In the genomic region with DNA sequence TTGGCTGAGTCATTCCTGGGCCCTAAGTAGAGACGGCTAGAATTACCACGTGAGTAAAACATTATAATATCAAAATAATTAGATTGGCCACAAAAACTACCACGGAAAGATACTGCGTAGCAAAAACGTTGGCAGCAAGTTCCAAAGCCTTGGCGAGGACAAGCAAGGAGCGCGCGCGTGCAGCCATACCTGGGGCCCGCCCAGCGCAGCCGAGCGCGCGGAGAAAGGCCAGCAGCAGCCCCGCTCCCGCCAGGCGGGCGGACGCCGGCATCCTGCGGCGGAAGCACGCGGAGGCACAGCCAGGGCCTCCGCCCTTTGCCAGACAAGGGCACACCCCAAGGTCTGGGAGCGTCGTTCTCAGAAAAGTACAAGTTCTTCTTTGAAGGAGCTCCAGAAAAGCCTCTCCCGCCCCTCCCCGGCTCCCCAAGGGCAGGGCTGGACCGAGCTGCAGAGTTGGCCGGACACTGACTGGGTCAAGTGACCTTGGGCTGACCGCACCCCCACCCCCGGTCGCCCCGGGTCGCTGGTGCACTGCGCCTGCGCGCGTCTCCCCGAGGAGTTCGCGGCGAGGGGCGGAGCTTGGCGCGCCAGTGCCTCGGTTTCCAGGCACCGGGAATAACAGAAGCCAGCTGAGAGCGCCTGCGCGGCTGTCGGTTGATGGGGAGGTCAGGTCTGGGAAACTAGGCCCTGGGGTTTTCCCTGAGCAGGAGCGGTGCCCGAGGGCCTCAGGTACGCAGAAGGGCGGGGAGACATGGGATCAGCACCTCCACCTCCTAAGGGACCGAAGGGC, we compare ENCODE assay signal across 8 cellular contexts. TPM values are rescaled to one million over a fixed set of nuclear protein-coding genes. Genes with fewer than 3 reads are reported as not detected.
DNase-seq lines count a peak whose midpoint lies in the region; ATAC-seq and TF ChIP-seq lines count a peak whose summit lies in the region.

Gene ZC2HC1C, plus strand, starts transcription at position 621 of the 790 bp plus-strand sequence. CDS start 933 bp downstream, outside the sequence.

- in situ Hi-C loops in Panc1 (cut with HindIII; ENCODE audit: low pct_unique_long_range_greater_than_20kb, low sequenced_read_pairs), result no loop called here

- H3K9me3 ChIP-seq in Panc1 (ENCODE audit: control insufficient read depth, insufficient read depth, low read depth, low read length), result no peaks in the 10 kb centered on the region

- intact Hi-C loops in Panc1 (cut with micrococcal nuclease; ENCODE audit: unreplicated experiment), result no loop called here

- no TSS peak for BruUV-seq in Panc1 (replicated peaks; lab: Mats Ljungman, UMichigan)

- H3K4me1 Mint-ChIP-seq in naive B cell, result peaks cover under 1 to 7% (median 6%) of the 10 kb centered on the region in 3 donors

- H3K9me3 Mint-ChIP-seq in naive B cell, result no peaks in the 10 kb centered on the region

- no peaks in the 10 kb centered on the region for H3K27me3 ChIP-seq in Panc1 (ENCODE audit: control insufficient read depth, insufficient read depth, low read length)

- no peaks in the 10 kb centered on the region for H3K36me3 ChIP-seq in Panc1 (ENCODE audit: control insufficient read depth, insufficient read depth, low read length)

- peak; percentile 91 for DNase-seq in CD1c-positive myeloid dendritic cell (ENCODE audit: extremely low spot score)
- peak in 75 of 76 experiments; percentile 45 to 92 (median 77) for DNase-seq in HUDEP-2 (lab: John Stamatoyannopoulos, UW; ENCODE audit: unreplicated experiment in 76 of 76)
- no peak for DNase-seq in Panc1 (ENCODE audit: low read depth, low spot score)
- peak; percentile 47 for DNase-seq in activated T-helper 9 cell treated with anti-CD3 and anti-CD28 coated beads, Interleukin-2, amount 50 U/mL, for 16 hours (ENCODE audit: low read depth)
- peak; percentile 82 for DNase-seq in fibroblast of peridontal ligament (ENCODE audit: extremely low read depth)
- DNase-seq in naive B cell, result peak; percentile 33
- peak; percentile 84 for DNase-seq in stimulated activated naive CD8-positive, alpha-beta T cell treated with anti-CD3 and anti-CD28 coated beads, Interleukin-15, Interleukin-2, amounts not matched to agents 100 U/mL and 50 U/mL, for 24 hours

- H3K4me3 ChIP-seq in Panc1 (ENCODE audit: low read depth in 2 of 2, low read length in 2 of 2), result peak within 1 kb of the TSS; percentile 64 to 72

- peak within 1 kb of the TSS in 2 of 8 donors; percentile 57 to 82 for H3K4me3 Mint-ChIP-seq in naive B cell

- POLR2A ChIA-PET in Panc1 (lab: Charles Lee), result interaction anchor here (0.7 to 1.1 kb wide), 3 partner anchors 14 to 146 kb away, joined by 3 to 7 read pairs (median 3); partner anchors contain the start of gene RPS6KL1

- no peaks in the 10 kb centered on the region for H3K27me3 Mint-ChIP-seq in naive B cell

- peak within 1 kb of the TSS in 4 of 6 donors; percentile 22 to 66 (median 41) for H3K27ac Mint-ChIP-seq in naive B cell

- peak; percentile 78 for ATAC-seq in GM19438 (IDR thresholded peaks at IDR 0.05; ENCODE audit: low read depth, unreplicated experiment)
- peak; percentile 95 for ATAC-seq in Panc1
- ATAC-seq in naive B cell (ENCODE audit: low read depth in 2 of 2), result peak; percentile 75 to 77
- ATAC-seq in stimulated activated naive CD8-positive, alpha-beta T cell treated with anti-CD3 and anti-CD28 coated beads, Interleukin-15, Interleukin-2, amounts not matched to agents 100 U/mL and 50 U/mL, for 24 hours, result peak; percentile 92

- TF ChIP-seq CTCF in Panc1 (IDR thresholded peaks at IDR 0.05), result no peak

- peak within 1 kb of the TSS; percentile 99 for H3K27ac ChIP-seq in Panc1 (ENCODE audit: low read length)

- H3K4me1 ChIP-seq in Panc1 (ENCODE audit: control insufficient read depth, insufficient read depth, low read length), result peaks cover 11% of the 10 kb centered on the region

- CTCF ChIA-PET in Panc1 (lab: Charles Lee), result interaction anchor here (0.5 kb wide), 1 partner anchor 191 kb away, joined by 3 read pairs; no protein-coding TSS in a partner anchor

- H3K36me3 Mint-ChIP-seq in naive B cell, result no peaks in the 10 kb centered on the region

RNA-seq across cellular contexts. Expression of gene ZC2HC1C, which starts in this region (rescaled TPM):
- total RNA-seq in Panc1 (2021; ENCODE audit: unreplicated experiment), result 5.2 TPM
- polyA plus RNA-seq in Panc1 (2012; ENCODE audit: insufficient read length), result 3.4 TPM
- polyA plus RNA-seq in naive B cell (ENCODE audit: low read depth in 6 of 6), result 1 to 10 TPM in 1 of 6 donors, under 1 TPM in 4, not detected in 1; 0.15 to 1.2 (median 0.48) TPM
